Comparison of ENCODE assay signal across 3 cellular contexts in genomic region chrX:35722128-35722527, GRCh38.
"Had no signal": no experiment of that assay in that cellular context is flagged by ENCODE, and none has a peak within 500 bp of the region (broad histone marks: within the 10 kb centered on the region; RNA-seq: fewer than 3 reads in every experiment).

No MANE protein-coding gene starts in this region.

- DNase-seq: GDM1, GF-D8 had no signal

- H3K4me3 ChIP-seq: GM12878 had no signal

- ATAC-seq: GM12878 had no signal
